In the genomic region with DNA sequence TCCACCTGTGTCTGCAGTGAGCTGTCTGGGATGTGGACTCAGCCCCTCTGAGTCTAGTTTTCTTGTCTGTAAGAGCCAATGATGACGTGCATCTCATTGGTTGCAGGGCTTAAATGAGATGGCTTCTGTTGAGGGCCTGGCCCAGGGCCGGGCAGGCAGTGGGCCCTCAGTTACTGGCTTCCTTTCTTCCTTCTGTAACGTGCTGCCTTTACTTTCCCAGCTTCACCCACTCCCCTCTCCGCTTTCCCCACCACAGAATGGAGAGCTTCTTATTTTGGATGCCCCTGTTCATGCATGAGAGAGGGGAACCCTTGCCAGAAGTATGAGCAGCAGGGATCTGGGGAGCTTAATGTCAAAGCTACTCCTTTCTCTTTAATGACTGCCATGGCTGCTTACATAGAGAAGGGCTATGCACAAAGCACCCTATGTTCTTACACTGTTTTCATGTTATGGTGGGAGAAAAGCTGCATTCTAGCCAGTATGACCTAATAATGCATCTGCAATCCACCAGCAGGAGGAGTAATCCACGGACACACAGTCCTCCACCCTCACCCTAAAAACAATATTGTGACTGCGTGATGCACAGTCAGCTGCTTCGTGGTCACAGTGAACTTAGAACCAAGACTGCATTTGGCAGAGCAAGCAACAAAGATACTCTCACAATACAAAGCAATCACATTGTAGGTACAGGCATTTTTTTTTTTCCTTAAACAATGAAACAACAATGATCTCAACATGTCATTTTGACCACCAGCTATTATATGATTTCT, we compare ENCODE assay signal across 8 cellular contexts.
DNase-seq lines count a peak whose midpoint lies in the region; ATAC-seq and TF ChIP-seq lines count a peak whose summit lies in the region.

No MANE protein-coding gene starts in this region.

- peak; percentile 54 for DNase-seq in GM03348 (ENCODE audit: low spot score)
- DNase-seq in fibroblast of mammary gland (ENCODE audit: low read depth) = peak; percentile 80
- peak; percentile 83 for DNase-seq in putamen (ENCODE audit: low spot score)
- DNase-seq in activated gamma-delta T cell (lab: John Stamatoyannopoulos, UW) = no peak
- no peak for DNase-seq in iPS-NIHi7 (ENCODE audit: extremely low spot score)
- no peak for DNase-seq in activated T-cell treated with anti-CD3 and anti-CD28 coated beads for 4 hours

- no peak overlapping the region for H3K4me3 ChIP-seq in fibroblast of mammary gland (ENCODE audit: control insufficient read depth, low read depth, low read length)

- ATAC-seq in SK-N-SH treated with all-trans-retinoic acid at 6 μM for 48 hours = peak; percentile 66
- no peak for ATAC-seq in GM19328 (IDR thresholded peaks at IDR 0.05; ENCODE audit: unreplicated experiment)

- TF ChIP-seq CTCF in fibroblast of mammary gland (conservative IDR thresholded peaks at IDR 0.05; ENCODE audit: control insufficient read depth, insufficient read depth, low read depth, low read length) = peak; percentile 57

TF ChIP-seq in SK-N-SH treated with all-trans-retinoic acid at 6 μM for 48 hours, 23 proteins besides CTCF, POLR2A, EP300 and RAD21:
- TF ChIP-seq TOX (CRISPR knock-in tag; IDR thresholded peaks at IDR 0.05; ENCODE audit: borderline replicate concordance) (no peak), ZFP3 (CRISPR knock-in tag; IDR thresholded peaks at IDR 0.05) (no peak), CSDC2 (CRISPR knock-in tag; IDR thresholded peaks at IDR 0.05) (no peak), ZNF565 (CRISPR knock-in tag; conservative IDR thresholded peaks at IDR 0.05; ENCODE audit: low read depth) (no peak), OSR1 (CRISPR knock-in tag; IDR thresholded peaks at IDR 0.05) (no peak), ZFP30 (CRISPR knock-in tag; IDR thresholded peaks at IDR 0.05) (no peak), ZNF70 (CRISPR knock-in tag; IDR thresholded peaks at IDR 0.05) (no peak), ARNTL (CRISPR knock-in tag; IDR thresholded peaks at IDR 0.05; ENCODE audit: borderline replicate concordance, low read depth) (no peak), SNAI2 (CRISPR knock-in tag; IDR thresholded peaks at IDR 0.05) (no peak), RARB (CRISPR knock-in tag; IDR thresholded peaks at IDR 0.05) (no peak), ZNF8 (CRISPR knock-in tag; IDR thresholded peaks at IDR 0.05) (no peak), ESRRG (CRISPR knock-in tag; IDR thresholded peaks at IDR 0.05) (no peak), PPARA (CRISPR knock-in tag; IDR thresholded peaks at IDR 0.05; ENCODE audit: borderline replicate concordance) (no peak), ISL1 (CRISPR knock-in tag; IDR thresholded peaks at IDR 0.05) (no peak), BACH2 (CRISPR knock-in tag; IDR thresholded peaks at IDR 0.05; ENCODE audit: borderline replicate concordance) (no peak)
- TF ChIP-seq, protein P1, sequence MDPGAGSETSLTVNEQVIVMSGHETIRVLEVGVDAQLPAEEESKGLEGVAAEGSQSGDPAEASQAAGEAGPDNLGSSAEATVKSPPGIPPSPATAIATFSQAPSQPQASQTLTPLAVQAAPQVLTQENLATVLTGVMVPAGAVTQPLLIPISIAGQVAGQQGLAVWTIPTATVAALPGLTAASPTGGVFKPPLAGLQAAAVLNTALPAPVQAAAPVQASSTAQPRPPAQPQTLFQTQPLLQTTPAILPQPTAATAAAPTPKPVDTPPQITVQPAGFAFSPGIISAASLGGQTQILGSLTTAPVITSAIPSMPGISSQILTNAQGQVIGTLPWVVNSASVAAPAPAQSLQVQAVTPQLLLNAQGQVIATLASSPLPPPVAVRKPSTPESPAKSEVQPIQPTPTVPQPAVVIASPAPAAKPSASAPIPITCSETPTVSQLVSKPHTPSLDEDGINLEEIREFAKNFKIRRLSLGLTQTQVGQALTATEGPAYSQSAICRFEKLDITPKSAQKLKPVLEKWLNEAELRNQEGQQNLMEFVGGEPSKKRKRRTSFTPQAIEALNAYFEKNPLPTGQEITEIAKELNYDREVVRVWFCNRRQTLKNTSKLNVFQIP (CRISPR knock-in tag; IDR thresholded peaks at IDR 0.05; ENCODE audit: borderline replicate concordance, low read depth) = no peak
- TF ChIP-seq, protein P2, sequence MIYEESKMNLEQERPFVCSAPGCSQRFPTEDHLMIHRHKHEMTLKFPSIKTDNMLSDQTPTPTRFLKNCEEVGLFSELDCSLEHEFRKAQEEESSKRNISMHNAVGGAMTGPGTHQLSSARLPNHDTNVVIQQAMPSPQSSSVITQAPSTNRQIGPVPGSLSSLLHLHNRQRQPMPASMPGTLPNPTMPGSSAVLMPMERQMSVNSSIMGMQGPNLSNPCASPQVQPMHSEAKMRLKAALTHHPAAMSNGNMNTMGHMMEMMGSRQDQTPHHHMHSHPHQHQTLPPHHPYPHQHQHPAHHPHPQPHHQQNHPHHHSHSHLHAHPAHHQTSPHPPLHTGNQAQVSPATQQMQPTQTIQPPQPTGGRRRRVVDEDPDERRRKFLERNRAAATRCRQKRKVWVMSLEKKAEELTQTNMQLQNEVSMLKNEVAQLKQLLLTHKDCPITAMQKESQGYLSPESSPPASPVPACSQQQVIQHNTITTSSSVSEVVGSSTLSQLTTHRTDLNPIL (CRISPR knock-in tag; IDR thresholded peaks at IDR 0.05; ENCODE audit: low read depth) = no peak
- TF ChIP-seq, protein P3, sequence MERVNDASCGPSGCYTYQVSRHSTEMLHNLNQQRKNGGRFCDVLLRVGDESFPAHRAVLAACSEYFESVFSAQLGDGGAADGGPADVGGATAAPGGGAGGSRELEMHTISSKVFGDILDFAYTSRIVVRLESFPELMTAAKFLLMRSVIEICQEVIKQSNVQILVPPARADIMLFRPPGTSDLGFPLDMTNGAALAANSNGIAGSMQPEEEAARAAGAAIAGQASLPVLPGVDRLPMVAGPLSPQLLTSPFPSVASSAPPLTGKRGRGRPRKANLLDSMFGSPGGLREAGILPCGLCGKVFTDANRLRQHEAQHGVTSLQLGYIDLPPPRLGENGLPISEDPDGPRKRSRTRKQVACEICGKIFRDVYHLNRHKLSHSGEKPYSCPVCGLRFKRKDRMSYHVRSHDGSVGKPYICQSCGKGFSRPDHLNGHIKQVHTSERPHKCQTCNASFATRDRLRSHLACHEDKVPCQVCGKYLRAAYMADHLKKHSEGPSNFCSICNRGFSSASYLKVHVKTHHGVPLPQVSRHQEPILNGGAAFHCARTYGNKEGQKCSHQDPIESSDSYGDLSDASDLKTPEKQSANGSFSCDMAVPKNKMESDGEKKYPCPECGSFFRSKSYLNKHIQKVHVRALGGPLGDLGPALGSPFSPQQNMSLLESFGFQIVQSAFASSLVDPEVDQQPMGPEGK (CRISPR knock-in tag; IDR thresholded peaks at IDR 0.05; ENCODE audit: borderline replicate concordance) = no peak
- TF ChIP-seq, protein P4, sequence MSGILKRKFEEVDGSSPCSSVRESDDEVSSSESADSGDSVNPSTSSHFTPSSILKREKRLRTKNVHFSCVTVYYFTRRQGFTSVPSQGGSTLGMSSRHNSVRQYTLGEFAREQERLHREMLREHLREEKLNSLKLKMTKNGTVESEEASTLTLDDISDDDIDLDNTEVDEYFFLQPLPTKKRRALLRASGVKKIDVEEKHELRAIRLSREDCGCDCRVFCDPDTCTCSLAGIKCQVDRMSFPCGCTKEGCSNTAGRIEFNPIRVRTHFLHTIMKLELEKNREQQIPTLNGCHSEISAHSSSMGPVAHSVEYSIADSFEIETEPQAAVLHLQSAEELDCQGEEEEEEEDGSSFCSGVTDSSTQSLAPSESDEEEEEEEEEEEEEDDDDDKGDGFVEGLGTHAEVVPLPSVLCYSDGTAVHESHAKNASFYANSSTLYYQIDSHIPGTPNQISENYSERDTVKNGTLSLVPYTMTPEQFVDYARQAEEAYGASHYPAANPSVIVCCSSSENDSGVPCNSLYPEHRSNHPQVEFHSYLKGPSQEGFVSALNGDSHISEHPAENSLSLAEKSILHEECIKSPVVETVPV (CRISPR knock-in tag; IDR thresholded peaks at IDR 0.05) = no peak
- TF ChIP-seq, protein P5, sequence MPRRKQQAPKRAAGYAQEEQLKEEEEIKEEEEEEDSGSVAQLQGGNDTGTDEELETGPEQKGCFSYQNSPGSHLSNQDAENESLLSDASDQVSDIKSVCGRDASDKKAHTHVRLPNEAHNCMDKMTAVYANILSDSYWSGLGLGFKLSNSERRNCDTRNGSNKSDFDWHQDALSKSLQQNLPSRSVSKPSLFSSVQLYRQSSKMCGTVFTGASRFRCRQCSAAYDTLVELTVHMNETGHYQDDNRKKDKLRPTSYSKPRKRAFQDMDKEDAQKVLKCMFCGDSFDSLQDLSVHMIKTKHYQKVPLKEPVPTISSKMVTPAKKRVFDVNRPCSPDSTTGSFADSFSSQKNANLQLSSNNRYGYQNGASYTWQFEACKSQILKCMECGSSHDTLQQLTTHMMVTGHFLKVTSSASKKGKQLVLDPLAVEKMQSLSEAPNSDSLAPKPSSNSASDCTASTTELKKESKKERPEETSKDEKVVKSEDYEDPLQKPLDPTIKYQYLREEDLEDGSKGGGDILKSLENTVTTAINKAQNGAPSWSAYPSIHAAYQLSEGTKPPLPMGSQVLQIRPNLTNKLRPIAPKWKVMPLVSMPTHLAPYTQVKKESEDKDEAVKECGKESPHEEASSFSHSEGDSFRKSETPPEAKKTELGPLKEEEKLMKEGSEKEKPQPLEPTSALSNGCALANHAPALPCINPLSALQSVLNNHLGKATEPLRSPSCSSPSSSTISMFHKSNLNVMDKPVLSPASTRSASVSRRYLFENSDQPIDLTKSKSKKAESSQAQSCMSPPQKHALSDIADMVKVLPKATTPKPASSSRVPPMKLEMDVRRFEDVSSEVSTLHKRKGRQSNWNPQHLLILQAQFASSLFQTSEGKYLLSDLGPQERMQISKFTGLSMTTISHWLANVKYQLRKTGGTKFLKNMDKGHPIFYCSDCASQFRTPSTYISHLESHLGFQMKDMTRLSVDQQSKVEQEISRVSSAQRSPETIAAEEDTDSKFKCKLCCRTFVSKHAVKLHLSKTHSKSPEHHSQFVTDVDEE (CRISPR knock-in tag; IDR thresholded peaks at IDR 0.05) = no peak

Comparison
In these comparisons a context has a peak if more than half of its experiments do, and no peak if none do; other contexts are left out.
1. DNase-seq: peak in GM03348 (single experiment), fibroblast of mammary gland (single experiment) and putamen (single experiment); none in activated gamma-delta T cell (single experiment), iPS-NIHi7 (single experiment) and activated T-cell treated with anti-CD3 and anti-CD28 coated beads for 4 hours (single experiment).